9 cellular contexts compared by ENCODE assay signal in the genomic region with DNA sequence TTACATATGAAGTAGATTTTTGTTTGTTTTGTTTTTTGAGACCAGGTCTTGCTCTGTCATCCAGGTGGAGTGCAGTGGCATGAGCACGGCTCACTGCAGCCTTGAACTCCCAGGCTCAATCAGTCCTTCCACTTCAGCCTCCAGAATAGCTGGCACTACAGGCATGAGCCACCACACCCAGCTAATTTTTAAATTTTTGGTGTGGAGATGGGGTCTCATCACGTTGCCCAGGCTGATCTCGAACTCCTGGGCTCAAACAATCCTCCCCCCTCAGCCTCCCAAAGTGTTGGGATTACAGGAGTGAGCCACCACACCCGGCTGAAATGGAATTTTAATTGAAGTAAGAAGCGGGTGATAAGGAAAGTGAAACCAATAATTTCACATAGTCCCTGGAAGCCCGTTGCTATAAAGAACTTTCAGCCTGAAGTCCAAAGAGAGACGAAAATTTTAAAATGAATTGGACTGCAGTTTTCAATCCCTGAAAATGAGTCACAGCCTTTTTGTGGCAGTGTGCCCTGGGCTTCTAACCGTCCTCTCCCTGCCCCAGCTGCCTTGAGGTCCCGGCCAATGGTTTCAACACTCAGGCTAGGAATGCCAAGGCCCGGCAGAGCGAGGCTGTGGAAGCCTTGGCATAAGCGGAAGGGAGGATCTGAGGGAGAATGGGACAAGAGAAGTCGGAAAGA. TPM values are rescaled to one million over a fixed set of nuclear protein-coding genes. Genes with fewer than 3 reads are reported as not detected.
A peak's percentile ranks its signal among the peaks of the same experiment; 100 is the strongest.
DNase-seq lines count a peak whose midpoint lies in the region; ATAC-seq and TF ChIP-seq lines count a peak whose summit lies in the region.
"Had no signal": no experiment of that assay in that cellular context is flagged by ENCODE, and none has a peak within 500 bp of the region (broad histone marks: within the 10 kb centered on the region; RNA-seq: fewer than 3 reads in every experiment).

No MANE protein-coding gene starts in this region.

- H3K9ac ChIP-seq in endodermal cell (ENCODE audit: extremely low read depth, low read length, poor library complexity, severe bottlenecking) = no peak overlapping the region

- H3K27me3 ChIP-seq in sigmoid colon (no peaks in the 10 kb centered on the region), endodermal cell (ENCODE audit: control insufficient read depth, insufficient read depth, low read length, poor library complexity, severe bottlenecking) (peaks cover 7% of the 10 kb centered on the region)

- intact Hi-C loops in Calu3 (cut with micrococcal nuclease; ENCODE audit: unreplicated experiment) (loop anchor here (5.0 kb wide), 1 partner anchor 40 kb away; no protein-coding TSS in a partner anchor), sigmoid colon (cut with DNase I) (loop anchor here (1.0 kb wide), 1 partner anchor 32 kb away; no protein-coding TSS in a partner anchor)

- H3K4me1 Mint-ChIP-seq in Calu3 (ENCODE audit: low read depth, unreplicated experiment) (peaks cover 47% of the 10 kb centered on the region), T-helper 17 cell (peaks cover 34% of the 10 kb centered on the region), endodermal cell (peaks cover 8% of the 10 kb centered on the region)

- no peak for TF ChIP-seq EP300 in sigmoid colon (IDR thresholded peaks at IDR 0.05)

- H3K9me3 ChIP-seq in T-helper 17 cell (ENCODE audit: control insufficient read depth, low read length, poor library complexity, severe bottlenecking) (no peaks in the 10 kb centered on the region), sigmoid colon (no peaks in the 10 kb centered on the region), endodermal cell (ENCODE audit: control insufficient read depth, low read length) (no peaks in the 10 kb centered on the region)

- H3K4me1 ChIP-seq in sigmoid colon = peaks cover 0 to 32% (median 32%) of the 10 kb centered on the region in 4 donors
- no peaks in the 10 kb centered on the region for H3K4me1 ChIP-seq in endodermal cell (ENCODE audit: control insufficient read depth, insufficient read depth, low read length)

- H3K4me3 ChIP-seq in sigmoid colon (peak overlapping the region; percentile 6 to 34 (median 32)), endodermal cell (ENCODE audit: low read length) (no peak overlapping the region)

- H3K27ac Mint-ChIP-seq in Calu3 (ENCODE audit: unreplicated experiment) = peak overlapping the region; percentile 52
- H3K27ac Mint-ChIP-seq in T-helper 17 cell = peak overlapping the region; percentile 87
- H3K27ac Mint-ChIP-seq in endodermal cell = no peak overlapping the region

- H3K9me3 Mint-ChIP-seq in Calu3 (ENCODE audit: low read depth, unreplicated experiment) (no peaks in the 10 kb centered on the region), endodermal cell (no peaks in the 10 kb centered on the region)

- H3K36me3 ChIP-seq in sigmoid colon (no peaks in the 10 kb centered on the region), endodermal cell (ENCODE audit: control insufficient read depth, insufficient read depth, low read length) (no peaks in the 10 kb centered on the region)

- peak overlapping the region; percentile 68 to 75 (median 71) for H3K27ac ChIP-seq in sigmoid colon
- H3K27ac ChIP-seq in endodermal cell (ENCODE audit: low read depth, low read length) = no peak overlapping the region

- CTCF ChIA-PET in Calu3 (lab: Charles Lee) = no interaction called here

- BruUV-seq in Calu3 (replicated peaks; lab: Mats Ljungman, UMichigan) = no TSS peak

- H3K4me3 Mint-ChIP-seq in Calu3 (ENCODE audit: low read depth, unreplicated experiment) = peak overlapping the region; percentile 22
- H3K4me3 Mint-ChIP-seq in T-helper 17 cell = peak overlapping the region; percentile 75
- no peak overlapping the region for H3K4me3 Mint-ChIP-seq in endodermal cell

- no peak for TF ChIP-seq CTCF in Calu3 (IDR thresholded peaks at IDR 0.05; ENCODE audit: unreplicated experiment)
- TF ChIP-seq CTCF in sigmoid colon (IDR thresholded peaks at IDR 0.05) = no peak
- TF ChIP-seq CTCF in endodermal cell (conservative IDR thresholded peaks at IDR 0.05) = no peak

- no peak for TF ChIP-seq POLR2A in sigmoid colon (IDR thresholded peaks at IDR 0.05)

- no peaks in the 10 kb centered on the region for H3K36me3 Mint-ChIP-seq in Calu3 (ENCODE audit: insufficient read depth, unreplicated experiment)
- H3K36me3 Mint-ChIP-seq in T-helper 17 cell (ENCODE audit: low read depth) = peaks cover 2% of the 10 kb centered on the region
- no peaks in the 10 kb centered on the region for H3K36me3 Mint-ChIP-seq in endodermal cell (ENCODE audit: low read depth)

- DNase-seq in Calu3 (peak; percentile 19), T-helper 17 cell (no peak), globus pallidus (ENCODE audit: low spot score) (peak; percentile 45), sigmoid colon (peak; percentile 96), NCI-H2196 treated with DMSO at 0.1 percent for 48 hours (lab: John Stamatoyannopoulos, UW; ENCODE audit: unreplicated experiment) (no peak), endodermal cell (no peak)
- DNase-seq: stimulated activated CD4-positive, alpha-beta T cell treated with anti-CD3 and anti-CD28 coated beads, Interleukin-12 subunit alpha, Interleukin-12 subunit beta, amount 100 ng/mL, for 4 hours had no signal

- ATAC-seq in T-helper 17 cell = no peak
- ATAC-seq in GM19467 (IDR thresholded peaks at IDR 0.05; ENCODE audit: unreplicated experiment) = no peak
- ATAC-seq in GM21737 (IDR thresholded peaks at IDR 0.05; ENCODE audit: unreplicated experiment) = no peak

- H3K27me3 Mint-ChIP-seq in Calu3 (ENCODE audit: unreplicated experiment) = peaks cover 8% of the 10 kb centered on the region
- H3K27me3 Mint-ChIP-seq in T-helper 17 cell = peaks cover 17% of the 10 kb centered on the region
- H3K27me3 Mint-ChIP-seq in endodermal cell (ENCODE audit: insufficient read depth) = peaks cover 45% of the 10 kb centered on the region

- 26 to 57% methylated on average over 13 of the region's 13 CpGs for WGBS in sigmoid colon, 2 donors
- 88 to 90% methylated on average over 6 to 13 of the region's 13 CpGs for WGBS in endodermal cell (ENCODE audit: insufficient coverage in 1 of 2, insufficient read length in 1 of 2), 2 experiments

RNA-seq across cellular contexts. Expression of a gene that starts 0.8 kb away (rescaled TPM):
- total RNA-seq in Calu3 (2022) (0.22 TPM in 1 of 2 replicates, not detected in the other), T-helper 17 cell (under 1 TPM in 1 of 2 donors, not detected in 1; 0.55 TPM), sigmoid colon (under 1 TPM in 1 of 4 donors, not detected in 3; 0.33 TPM), endodermal cell (not detected)
- under 1 TPM in 1 of 3 donors, not detected in 2; 0.15 TPM for polyA plus RNA-seq in sigmoid colon
- polyA plus RNA-seq in endodermal cell (2013, experiment 1 of 2) = not detected
- not detected for polyA plus RNA-seq in endodermal cell (2013, experiment 2 of 2)

RNA-seq across cellular contexts. Expression of a gene that starts 25.8 kb away (rescaled TPM):
- 0.54 TPM in 1 of 2 replicates, not detected in the other for total RNA-seq in Calu3 (2022)
- not detected for total RNA-seq in T-helper 17 cell
- not detected for total RNA-seq in sigmoid colon
- polyA plus RNA-seq in sigmoid colon = under 1 TPM in 1 of 3 donors, not detected in 2; 0.23 TPM
- not detected for total RNA-seq in endodermal cell
- not detected for polyA plus RNA-seq in endodermal cell (2013, experiment 1 of 2)
- polyA plus RNA-seq in endodermal cell (2013, experiment 2 of 2) = not detected

RNA-seq across cellular contexts. Expression of a gene that starts 33.0 kb away (rescaled TPM):
- total RNA-seq in Calu3 (2022) (27.4 and 31.1 TPM in 2 replicates), T-helper 17 cell (1 to 10 TPM; 1.8 to 2.5 TPM), sigmoid colon (10 to 100 TPM; 17.2 to 71.7 (median 21.5) TPM), endodermal cell (1 to 10 TPM; 3.6 to 6.0 TPM)
- 10 to 100 TPM in 1 of 3 donors, 1 to 10 TPM in 2; 2.4 to 11.7 (median 3.5) TPM for polyA plus RNA-seq in sigmoid colon
- 14.1 TPM for polyA plus RNA-seq in endodermal cell (2013, experiment 1 of 2)
- 13.2 TPM for polyA plus RNA-seq in endodermal cell (2013, experiment 2 of 2)

RNA-seq across cellular contexts. Expression of a gene that starts 44.7 kb away (rescaled TPM):
- 7.1 and 7.6 TPM in 2 replicates for total RNA-seq in Calu3 (2022)
- 1 to 10 TPM; 2.8 to 3.7 TPM for total RNA-seq in T-helper 17 cell
- total RNA-seq in sigmoid colon = not detected
- polyA plus RNA-seq in sigmoid colon = under 1 TPM in 1 of 3 donors, not detected in 2; 0.34 TPM
- under 1 TPM in 1 of 2 donors, not detected in 1; 0.20 TPM for total RNA-seq in endodermal cell
- 0.78 TPM for polyA plus RNA-seq in endodermal cell (2013, experiment 1 of 2)
- 0.58 TPM for polyA plus RNA-seq in endodermal cell (2013, experiment 2 of 2)

Comparison
In these comparisons a context has a peak if more than half of its experiments do, and no peak if none do; other contexts are left out.
1. DNase-seq: peak in Calu3 (single experiment), globus pallidus (single experiment) and sigmoid colon (single experiment); none in T-helper 17 cell (0 of 3), NCI-H2196 treated with DMSO at 0.1 percent for 48 hours (single experiment) and endodermal cell (single experiment).